ENCODE assay signal across 8 cellular contexts in the genomic region with DNA sequence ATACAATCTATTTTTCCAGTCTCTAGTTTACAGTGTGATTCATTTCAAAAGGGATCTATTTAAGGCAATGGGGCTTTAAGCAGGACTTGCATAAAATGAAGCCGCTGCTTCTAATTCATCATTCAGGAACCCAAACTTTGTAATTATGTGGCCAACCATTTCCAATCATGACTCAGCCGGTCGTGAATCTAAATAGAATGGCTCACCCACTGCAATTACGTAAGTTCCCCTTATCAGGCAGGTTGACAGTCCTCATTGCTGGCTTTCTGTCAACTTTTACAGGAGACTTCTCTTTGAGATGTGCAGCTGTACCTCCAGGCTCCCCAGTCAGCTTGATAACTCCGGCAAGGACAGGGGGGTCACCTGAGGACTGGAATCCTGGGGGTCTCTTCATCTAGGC.
A peak's percentile ranks its signal among the peaks of the same experiment; 100 is the strongest.
DNase-seq lines count a peak whose midpoint lies in the region; TF ChIP-seq lines count a peak whose summit lies in the region.

No MANE protein-coding gene starts in this region.

- no peak overlapping the region for H4K8ac ChIP-seq in neuronal stem cell (ENCODE audit: low read depth, low read length)

- H3K4ac ChIP-seq in neuronal stem cell (ENCODE audit: low read length) = no peak overlapping the region

- H2AFZ ChIP-seq in neuronal stem cell (ENCODE audit: low read length) = no peak overlapping the region

- H3K23ac ChIP-seq in neuronal stem cell (ENCODE audit: low read depth, low read length, poor library complexity) = no peak overlapping the region

- H3K36me3 ChIP-seq in neuronal stem cell (replicated peaks in 1 of 2; ENCODE audit: control insufficient read depth in 2 of 2, insufficient read depth in 2 of 2, low read length in 2 of 2) (no peaks in the 10 kb centered on the region), uterus (no peaks in the 10 kb centered on the region), H7 (replicated peaks; ENCODE audit: control insufficient read depth, insufficient read depth, low read length) (no peaks in the 10 kb centered on the region)

- no peaks in the 10 kb centered on the region for H3K27me3 ChIP-seq in neuronal stem cell (ENCODE audit: control insufficient read depth in 3 of 3, insufficient read depth in 3 of 3, low read depth in 1 of 3, low read length in 3 of 3)
- no peaks in the 10 kb centered on the region for H3K27me3 ChIP-seq in uterus
- no peaks in the 10 kb centered on the region; the same call in 1 of the 2 replicates for H3K27me3 ChIP-seq in H7 (ENCODE audit: control insufficient read depth, insufficient read depth, low read length)

- DNase-seq in AG09309 (ENCODE audit: low read depth) = peak; percentile 86
- peak; percentile 99 for DNase-seq in HS-5 (ENCODE audit: low read depth)
- peak; percentile 78 for DNase-seq in SW480 (ENCODE audit: low spot score)
- peak; percentile 66 for DNase-seq in inferior parietal cortex (ENCODE audit: extremely low spot score)
- no peak for DNase-seq in activated CD4-positive, alpha-beta T cell treated with anti-CD3 and anti-CD28 coated beads for 1 hour
- DNase-seq in neuronal stem cell (ENCODE audit: low spot score) = no peak
- no peak for DNase-seq in uterus
- DNase-seq in H7 = no peak

- H3K4me1 ChIP-seq in neuronal stem cell (ENCODE audit: control insufficient read depth in 2 of 2, insufficient read depth in 1 of 2, low read depth in 1 of 2, low read length in 2 of 2) (peaks cover 0 to 2% of the 10 kb centered on the region in 2 donors), uterus (no peaks in the 10 kb centered on the region)

- intact Hi-C loops in uterus (cut with DNase I; ENCODE audit: low total_unique reads) = no loop called here

- H3K4me3 ChIP-seq in AG09309 (ENCODE audit: control insufficient read depth, low read depth, low read length) = no peak overlapping the region
- H3K4me3 ChIP-seq in neuronal stem cell (ENCODE audit: low read length in 2 of 2) = no peak overlapping the region
- no peak overlapping the region for H3K4me3 ChIP-seq in uterus
- H3K4me3 ChIP-seq in H7 (ENCODE audit: insufficient read depth, low read depth, low read length) = no peak overlapping the region

- H3K9me3 ChIP-seq in neuronal stem cell (replicated peaks in 1 of 2; ENCODE audit: control insufficient read depth in 2 of 2, insufficient read depth in 1 of 2, low read depth in 1 of 2, low read length in 2 of 2) = no peaks in the 10 kb centered on the region
- no peaks in the 10 kb centered on the region for H3K9me3 ChIP-seq in uterus

- WGBS in neuronal stem cell (ENCODE audit: extremely low coverage in 2 of 2, insufficient read length in 2 of 2, insufficient replicate concordance in 1 of 2), 2 donors = no CpG with 5 or more reads among the region's 5 CpGs

- H3K27ac ChIP-seq in neuronal stem cell (replicated peaks; ENCODE audit: low read length) (no peak overlapping the region), uterus (no peak overlapping the region)

- H3K18ac ChIP-seq in neuronal stem cell (ENCODE audit: low read length) = no peak overlapping the region

- no peak overlapping the region for H3K9ac ChIP-seq in neuronal stem cell (ENCODE audit: low read depth, low read length, poor library complexity)

- H2BK15ac ChIP-seq in neuronal stem cell (ENCODE audit: low read length) = no peak overlapping the region

- H3K79me1 ChIP-seq in neuronal stem cell (ENCODE audit: low read depth, low read length) = no peaks in the 10 kb centered on the region

- TF ChIP-seq POLR2A in uterus (IDR thresholded peaks at IDR 0.05) = no peak

- no peak overlapping the region for H3K4me2 ChIP-seq in neuronal stem cell (ENCODE audit: insufficient read depth, low read length, poor library complexity, severe bottlenecking)

- no peak overlapping the region for H2BK12ac ChIP-seq in neuronal stem cell (ENCODE audit: low read length)

- H2BK5ac ChIP-seq in neuronal stem cell (ENCODE audit: low read length) = no peak overlapping the region

- no peak overlapping the region for H3K14ac ChIP-seq in neuronal stem cell (ENCODE audit: low read length)

- H4K91ac ChIP-seq in neuronal stem cell (ENCODE audit: low read depth, low read length, poor library complexity) = no peak overlapping the region

- no peak overlapping the region for H2BK120ac ChIP-seq in neuronal stem cell (ENCODE audit: low read depth, low read length)

- TF ChIP-seq CTCF in AG09309 (IDR thresholded peaks at IDR 0.05; ENCODE audit: control insufficient read depth, insufficient read depth, low read depth, low read length, missing control alignments) (no peak), uterus (IDR thresholded peaks at IDR 0.05) (no peak)

- H2AK5ac ChIP-seq in neuronal stem cell (ENCODE audit: low read depth, low read length) = no peak overlapping the region

Comparison
In these comparisons a context has a peak if more than half of its experiments do, and no peak if none do; other contexts are left out.
1. DNase-seq: peak in AG09309 (single experiment), HS-5 (single experiment), SW480 (single experiment) and inferior parietal cortex (single experiment); none in activated CD4-positive, alpha-beta T cell treated with anti-CD3 and anti-CD28 coated beads for 1 hour (single experiment), neuronal stem cell (single experiment), uterus (0 of 2) and H7 (single experiment).